In genomic region chr1:44801491-44802305, GRCh38 we compare ENCODE assay signal across 8 cellular contexts. TPM values are rescaled to one million over a fixed set of nuclear protein-coding genes. Genes with fewer than 3 reads are reported as not detected.
DNase-seq lines count a peak whose midpoint lies in the region; ATAC-seq and TF ChIP-seq lines count a peak whose summit lies in the region.

No MANE protein-coding gene starts in this region.

- peaks cover 30 to 56% of the 10 kb centered on the region in 2 donors for H3K4me1 ChIP-seq in thoracic aorta (ENCODE audit: control insufficient read depth in 1 of 2, low read depth in 2 of 2)

- H3K27ac Mint-ChIP-seq in activated CD4-positive, alpha-beta T cell treated with anti-CD3 and anti-CD28 coated beads for 36 hours, result peak overlapping the region; percentile 92
- peak overlapping the region; percentile 36 for H3K27ac Mint-ChIP-seq in memory B cell

- H3K4me3 ChIP-seq in astrocyte of the spinal cord (ENCODE audit: low read depth, low read length) (peak overlapping the region; percentile 91), thoracic aorta (peak overlapping the region; percentile 94)

- CTCF ChIA-PET in activated CD4-positive, alpha-beta T cell treated with anti-CD3 and anti-CD28 coated beads for 36 hours (lab: Charles Lee), result interaction anchor here (1.1 to 1.8 kb wide), 2 partner anchors 11 to 18 kb away, joined by 5 to 6 read pairs; no protein-coding TSS in a partner anchor

- peak; percentile 65 for DNase-seq in activated CD4-positive, alpha-beta T cell treated with anti-CD3 and anti-CD28 coated beads for 36 hours
- DNase-seq in activated CD4-positive, alpha-beta T cell treated with anti-CD3 and anti-CD28 coated beads, Interleukin-2, amount 50 U/mL, for 1 hour, result no peak
- DNase-seq in astrocyte of the spinal cord (ENCODE audit: low read depth, low spot score) (no peak), memory B cell (ENCODE audit: low spot score in 2 of 2) (no peak), thoracic aorta (ENCODE audit: low spot score) (no peak), NCI-H2196 treated with DMSO at 0.1 percent for 48 hours (lab: John Stamatoyannopoulos, UW; ENCODE audit: unreplicated experiment) (no peak), C1 segment of cervical spinal cord (lab: John Stamatoyannopoulos, UW) (no peak)

- in situ Hi-C loops in astrocyte of the spinal cord (cut with HindIII; ENCODE audit: low sequenced_read_pairs), result no loop called here

- TF ChIP-seq CTCF in astrocyte of the spinal cord (IDR thresholded peaks at IDR 0.05; ENCODE audit: low read depth, low read length), result no peak
- TF ChIP-seq CTCF in thoracic aorta (IDR thresholded peaks at IDR 0.05), result no peak

- intact Hi-C loops in activated CD4-positive, alpha-beta T cell treated with anti-CD3 and anti-CD28 coated beads for 36 hours (cut with DNase I, micrococcal nuclease), result loop anchor here (1.0 to 10.0 kb wide), 13 partner anchors 8 to 885 kb away; partner anchors contain the start of genes RNU5D-1 (in 2 of the 2), ARMH1 (in 1 of the 2), EIF2B3 (in 1 of the 2) and GPBP1L1 (in 1 of the 2)

- H3K27ac ChIP-seq in thoracic aorta, result peak overlapping the region; percentile 97 to 99

- peak; percentile 13 for ATAC-seq in activated CD4-positive, alpha-beta T cell treated with anti-CD3 and anti-CD28 coated beads for 36 hours
- ATAC-seq in memory B cell (ENCODE audit: low read depth) (no peak), thoracic aorta (ENCODE audit: insufficient number of reproducible peaks, low FRiP score, low read depth) (no peak), HG03378 (IDR thresholded peaks at IDR 0.05; ENCODE audit: unreplicated experiment) (no peak)

- peak overlapping the region; percentile 87 for H3K4me3 Mint-ChIP-seq in activated CD4-positive, alpha-beta T cell treated with anti-CD3 and anti-CD28 coated beads for 36 hours
- H3K4me3 Mint-ChIP-seq in memory B cell, result peak overlapping the region; percentile 85

- H3K27me3 Mint-ChIP-seq in activated CD4-positive, alpha-beta T cell treated with anti-CD3 and anti-CD28 coated beads for 36 hours, result no peaks in the 10 kb centered on the region
- H3K27me3 Mint-ChIP-seq in memory B cell, result no peaks in the 10 kb centered on the region

- peaks cover 54% of the 10 kb centered on the region for H3K36me3 Mint-ChIP-seq in activated CD4-positive, alpha-beta T cell treated with anti-CD3 and anti-CD28 coated beads for 36 hours (ENCODE audit: low read depth)
- H3K36me3 Mint-ChIP-seq in memory B cell, result peaks cover 11% of the 10 kb centered on the region

- POLR2A ChIA-PET in activated CD4-positive, alpha-beta T cell treated with anti-CD3 and anti-CD28 coated beads for 36 hours (lab: Charles Lee), result interaction anchor here (0.6 to 5.1 kb wide), 8 partner anchors 8 to 502 kb away, joined by 4 to 186 read pairs (median 18); partner anchors contain the start of genes BTBD19, HECTD3, RNU5D-1 and RPS8

- no peaks in the 10 kb centered on the region for H3K9me3 ChIP-seq in thoracic aorta

- H3K9me3 Mint-ChIP-seq in activated CD4-positive, alpha-beta T cell treated with anti-CD3 and anti-CD28 coated beads for 36 hours (ENCODE audit: low read depth), result no peaks in the 10 kb centered on the region
- H3K9me3 Mint-ChIP-seq in memory B cell, result no peaks in the 10 kb centered on the region

- peaks cover 52% of the 10 kb centered on the region for H3K4me1 Mint-ChIP-seq in activated CD4-positive, alpha-beta T cell treated with anti-CD3 and anti-CD28 coated beads for 36 hours
- peaks cover 17% of the 10 kb centered on the region for H3K4me1 Mint-ChIP-seq in memory B cell

- H3K36me3 ChIP-seq in thoracic aorta, result peaks cover 33% of the 10 kb centered on the region

- no peaks in the 10 kb centered on the region for H3K27me3 ChIP-seq in thoracic aorta (replicated peaks; ENCODE audit: insufficient read depth)

RNA-seq across cellular contexts. Expression of gene PLK3, which starts 1.5 kb away (rescaled TPM):
- 10 to 100 TPM; 52.1 to 52.7 TPM for total RNA-seq in activated CD4-positive, alpha-beta T cell treated with anti-CD3 and anti-CD28 coated beads for 36 hours
- 100 to 1,000 TPM; 103 to 142 TPM for total RNA-seq in thoracic aorta

RNA-seq across cellular contexts. Expression of gene DYNLT4, which starts 5.5 kb away (rescaled TPM):
- under 1 TPM in 1 of 2 experiments, not detected in 1; 0.32 TPM for total RNA-seq in activated CD4-positive, alpha-beta T cell treated with anti-CD3 and anti-CD28 coated beads for 36 hours
- total RNA-seq in thoracic aorta, result not detected

RNA-seq across cellular contexts. Expression of gene BTBD19, which starts 6.6 kb away (rescaled TPM):
- 10 to 100 TPM; 16.7 to 17.2 TPM for total RNA-seq in activated CD4-positive, alpha-beta T cell treated with anti-CD3 and anti-CD28 coated beads for 36 hours
- total RNA-seq in thoracic aorta, result 10 to 100 TPM; 18.8 to 53.6 TPM

RNA-seq across cellular contexts. Expression of gene BEST4, which starts 13.7 kb away (rescaled TPM):
- total RNA-seq in activated CD4-positive, alpha-beta T cell treated with anti-CD3 and anti-CD28 coated beads for 36 hours, result under 1 TPM; 0.69 to 0.71 TPM
- 1 to 10 TPM in 1 of 2 donors, not detected in 1; 4.1 TPM for total RNA-seq in thoracic aorta

RNA-seq across cellular contexts. Expression of gene RPS8, which starts 26.4 kb away (rescaled TPM):
- total RNA-seq in activated CD4-positive, alpha-beta T cell treated with anti-CD3 and anti-CD28 coated beads for 36 hours, result 1,000 to 10,000 TPM; 3,005 to 3,275 TPM
- total RNA-seq in thoracic aorta, result 1,000 to 10,000 TPM; 1,019 to 1,075 TPM
